17 cellular contexts compared by ENCODE assay signal in the genomic region with DNA sequence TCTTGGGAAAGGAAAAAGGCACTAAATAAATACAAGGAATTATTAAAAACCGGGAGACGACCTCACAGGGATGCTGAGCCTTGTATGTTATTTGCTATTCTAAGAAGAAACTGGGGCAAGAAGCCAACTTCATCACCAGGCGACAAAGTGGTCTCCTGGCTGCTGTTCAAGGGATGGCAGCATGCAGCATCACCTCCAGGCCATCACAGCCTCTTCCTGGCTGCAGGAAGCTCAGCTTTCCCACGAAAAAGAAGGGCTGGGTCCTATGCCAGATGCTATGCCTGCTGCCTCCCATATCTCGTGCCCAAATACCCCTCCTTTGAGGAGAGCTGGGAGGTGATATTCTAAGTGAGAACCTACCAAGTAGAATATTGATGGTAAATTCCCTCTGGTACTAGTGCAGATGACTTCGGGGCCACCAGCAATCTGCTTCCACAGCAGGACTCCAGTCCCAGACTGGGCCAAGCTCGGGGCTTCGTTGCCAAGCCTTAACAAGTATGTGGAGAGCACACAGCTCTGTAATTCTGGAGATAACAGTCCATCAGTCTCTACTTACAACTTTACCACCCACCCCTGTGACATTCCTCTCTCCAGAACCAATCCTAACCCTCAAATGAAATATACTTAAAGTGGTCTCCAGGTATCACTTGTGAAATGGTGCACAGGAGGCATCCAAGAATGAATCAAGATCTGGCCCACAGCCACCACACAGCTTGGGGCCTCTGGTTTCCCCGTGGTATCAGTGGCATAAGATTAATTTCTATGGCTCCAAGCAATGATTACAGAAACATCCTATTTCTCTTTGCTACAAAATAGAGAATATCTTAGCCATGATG.
DNase-seq lines count a peak whose midpoint lies in the region; TF ChIP-seq lines count a peak whose summit lies in the region.
"Had no signal": no experiment of that assay in that cellular context is flagged by ENCODE, and none has a peak within 500 bp of the region (broad histone marks: within the 10 kb centered on the region; RNA-seq: fewer than 3 reads in every experiment).

No MANE protein-coding gene starts in this region.

- H3K18ac ChIP-seq in mesenchymal stem cell (ENCODE audit: low read depth in 1 of 2, low read length in 2 of 2), result no peak overlapping the region

- H3K4me1 ChIP-seq in A673 (ENCODE audit: insufficient read depth, low read length, poor library complexity, severe bottlenecking), result peaks cover 81% of the 10 kb centered on the region
- H3K4me1 ChIP-seq in mesenchymal stem cell (ENCODE audit: control insufficient read depth, insufficient read depth, low read depth, low read length), result peaks cover 9% of the 10 kb centered on the region
- no peaks in the 10 kb centered on the region for H3K4me1 ChIP-seq in Caco-2
- no peaks in the 10 kb centered on the region for H3K4me1 ChIP-seq in Karpas-422 (ENCODE audit: low read length)

- peaks cover 12% of the 10 kb centered on the region for H3K27me3 Mint-ChIP-seq in Caco-2 (ENCODE audit: insufficient read depth, unreplicated experiment)

- no peak overlapping the region for H4K91ac ChIP-seq in mesenchymal stem cell (ENCODE audit: low read length)

- H2BK120ac ChIP-seq in mesenchymal stem cell (ENCODE audit: low read depth, low read length), result no peak overlapping the region

- no peak overlapping the region for H4K8ac ChIP-seq in mesenchymal stem cell (ENCODE audit: low read length)

- H3K9me3 Mint-ChIP-seq in Caco-2 (ENCODE audit: unreplicated experiment), result no peaks in the 10 kb centered on the region
- H3K9me3 Mint-ChIP-seq: activated naive CD8-positive, alpha-beta T cell treated with anti-CD3 and anti-CD28 coated beads, Interleukin-2, amount 50 U/mL, for 24 hours; activated T-helper 1 cell treated with anti-CD3 and anti-CD28 coated beads, Interleukin-12 subunit alpha, Interleukin-12 subunit beta, Interleukin-2, Interleukin-4 antibody, amounts not matched to agents 30 ng/mL and 10 ng/mL and 1 ng/mL, durations not matched to agents 14 hours and 24 hours and 36 hours had no signal

- TF ChIP-seq CTCF in A673 (conservative IDR thresholded peaks at IDR 0.05; ENCODE audit: low read depth, low read length) (no peak), WERI-Rb-1 (IDR thresholded peaks at IDR 0.05; ENCODE audit: low read depth, low read length) (peak; percentile 16; the same call in 1 of the 2 replicates), Caco-2 (IDR thresholded peaks at IDR 0.05; ENCODE audit: insufficient read depth in 1 of 2, low read depth in 1 of 2, low read length in 1 of 2, severe bottlenecking in 1 of 2, unreplicated experiment in 1 of 2) (no peak)

- intact Hi-C loops in A673 (cut with micrococcal nuclease; ENCODE audit: unreplicated experiment), result no loop called here
- intact Hi-C loops in Caco-2 (cut with micrococcal nuclease; ENCODE audit: unreplicated experiment), result no loop called here

- no TSS peak for BruUV-seq in A673 (replicated peaks; lab: Mats Ljungman, UMichigan)
- no TSS peak for BruUV-seq in Caco-2 (replicated peaks; lab: Mats Ljungman, UMichigan)

- no peak overlapping the region for H3K27ac Mint-ChIP-seq in Caco-2 (ENCODE audit: unreplicated experiment)
- H3K27ac Mint-ChIP-seq: activated CD8-positive, alpha-beta T cell treated with anti-CD3 and anti-CD28 coated beads, Interleukin-2, amount 10 ng/mL, durations not matched to agents 7 days and 5 days; activated naive CD8-positive, alpha-beta T cell treated with anti-CD3 and anti-CD28 coated beads, Interleukin-2, amount 50 U/mL, for 24 hours; activated T-helper 1 cell treated with anti-CD3 and anti-CD28 coated beads, Interleukin-12 subunit alpha, Interleukin-12 subunit beta, Interleukin-2, Interleukin-4 antibody, amounts not matched to agents 30 ng/mL and 10 ng/mL and 1 ng/mL, durations not matched to agents 14 hours and 24 hours and 36 hours; CD8-positive, alpha-beta memory T cell had no signal

- H2AFZ ChIP-seq in mesenchymal stem cell (ENCODE audit: low read depth, low read length) (no peak overlapping the region), Karpas-422 (ENCODE audit: low read length) (no peak overlapping the region)
- H2AFZ ChIP-seq: GM23248 had no signal

- H3K4me2 ChIP-seq in mesenchymal stem cell (ENCODE audit: low read length, poor library complexity, severe bottlenecking) (no peak overlapping the region), Karpas-422 (ENCODE audit: low read depth, low read length, poor library complexity, severe bottlenecking) (no peak overlapping the region)

- no peak overlapping the region for H2BK12ac ChIP-seq in mesenchymal stem cell (ENCODE audit: low read length in 2 of 2)

- H3K14ac ChIP-seq in mesenchymal stem cell (ENCODE audit: low read length in 2 of 2), result no peak overlapping the region

- no peak overlapping the region for H3K23ac ChIP-seq in mesenchymal stem cell (ENCODE audit: low read length in 2 of 2)

- WGBS in mesenchymal stem cell, result 55% methylated on average over 8 of the region's 9 CpGs

- H3K27ac ChIP-seq in A673 (ENCODE audit: low read depth, low read length, poor library complexity, severe bottlenecking) (no peak overlapping the region), WERI-Rb-1 (0 out of 2 replicates have a peak overlapping the region, but pooled peaks have one; percentile 15), mesenchymal stem cell (ENCODE audit: low read length, poor library complexity, severe bottlenecking) (no peak overlapping the region), Karpas-422 (ENCODE audit: low read length) (no peak overlapping the region)
- H3K27ac ChIP-seq: GM23248, lower lobe of right lung, tibial nerve, VCaP had no signal

- no peaks in the 10 kb centered on the region for H4K20me1 ChIP-seq in Karpas-422 (ENCODE audit: insufficient read depth, low read depth, low read length)

- peak overlapping the region; percentile 2 for H2AK5ac ChIP-seq in mesenchymal stem cell (ENCODE audit: low read length, severe bottlenecking)

- H3K27me3 ChIP-seq in A673 (replicated peaks; ENCODE audit: insufficient read depth, low read depth, low read length, poor library complexity) (no peaks in the 10 kb centered on the region), WERI-Rb-1 (ENCODE audit: insufficient read depth, low read depth, severe bottlenecking) (no peaks in the 10 kb centered on the region), mesenchymal stem cell (ENCODE audit: control insufficient read depth in 1 of 2, insufficient read depth in 1 of 2, low read length in 2 of 2) (no peaks in the 10 kb centered on the region), Caco-2 (replicated peaks; ENCODE audit: control insufficient read depth, insufficient read depth, low read length) (no peaks in the 10 kb centered on the region), Karpas-422 (ENCODE audit: low read length) (no peaks in the 10 kb centered on the region)
- H3K27me3 ChIP-seq: tibial nerve had no signal

- no peaks in the 10 kb centered on the region for H3K4me1 Mint-ChIP-seq in Caco-2 (ENCODE audit: low read depth, unreplicated experiment)
- H3K4me1 Mint-ChIP-seq: activated naive CD8-positive, alpha-beta T cell treated with anti-CD3 and anti-CD28 coated beads, Interleukin-2, amount 50 U/mL, for 24 hours; CD8-positive, alpha-beta memory T cell had no signal

- H2BK5ac ChIP-seq in mesenchymal stem cell (ENCODE audit: low read depth, low read length, poor library complexity, severe bottlenecking), result no peak overlapping the region

- CTCF ChIA-PET in A673 (lab: Charles Lee) (no interaction called here), Caco-2 (lab: Charles Lee) (no interaction called here)

- no peaks in the 10 kb centered on the region for H3K36me3 Mint-ChIP-seq in Caco-2 (ENCODE audit: insufficient read depth, unreplicated experiment)
- H3K36me3 Mint-ChIP-seq: CD8-positive, alpha-beta memory T cell had no signal

- no peak overlapping the region for H3K4ac ChIP-seq in mesenchymal stem cell (ENCODE audit: low read depth in 1 of 2, low read length in 2 of 2)

- H3K79me2 ChIP-seq in Karpas-422 (ENCODE audit: low read length), result no peaks in the 10 kb centered on the region

- H3K4me3 ChIP-seq in A673 (ENCODE audit: low read depth, low read length, poor library complexity, severe bottlenecking) (no peak overlapping the region), WERI-Rb-1 (ENCODE audit: low read depth, low read length) (no peak overlapping the region), mesenchymal stem cell (ENCODE audit: insufficient read depth in 1 of 2, low read depth in 1 of 2, low read length in 2 of 2) (no peak overlapping the region), Caco-2 (ENCODE audit: low read depth, low read length) (no peak overlapping the region), Karpas-422 (ENCODE audit: low read length) (no peak overlapping the region)
- H3K4me3 ChIP-seq: GM23248, lower lobe of right lung, tibial nerve had no signal

- no peaks in the 10 kb centered on the region for H3K9me2 ChIP-seq in Karpas-422 (replicated peaks; ENCODE audit: insufficient read depth, low read length)

- H3K36me3 ChIP-seq in A673 (ENCODE audit: insufficient read depth, low read length, poor library complexity, severe bottlenecking) (no peaks in the 10 kb centered on the region), WERI-Rb-1 (no peaks in the 10 kb centered on the region), mesenchymal stem cell (ENCODE audit: control insufficient read depth in 1 of 2, insufficient read depth in 2 of 2, low read depth in 1 of 2, low read length in 2 of 2) (no peaks in the 10 kb centered on the region), Caco-2 (ENCODE audit: control insufficient read depth, insufficient read depth, low read length) (no peaks in the 10 kb centered on the region), Karpas-422 (ENCODE audit: insufficient read depth, low read length) (no peaks in the 10 kb centered on the region)
- H3K36me3 ChIP-seq: lower lobe of right lung, tibial nerve had no signal

- peak; percentile 51 for DNase-seq in A673 (ENCODE audit: low spot score)
- peak; percentile 83 for DNase-seq in NCI-H1694 treated with DMSO at 0.1 percent for 48 hours (lab: John Stamatoyannopoulos, UW)
- peak; percentile 25 for DNase-seq in WERI-Rb-1
- no peak for DNase-seq in mesenchymal stem cell
- DNase-seq in NK-92 treated with Interleukin-12 subunit alpha and Interleukin-12 subunit beta, amount 100 ng/mL, for 24 hours (lab: John Stamatoyannopoulos, UW), result no peak
- DNase-seq in T1000 (lab: John Stamatoyannopoulos, UW), result no peak
- DNase-seq in Caco-2, result no peak
- DNase-seq in Karpas-422, result no peak
- DNase-seq: activated CD8-positive, alpha-beta T cell treated with anti-CD3 and anti-CD28 coated beads, Interleukin-2, amount 10 ng/mL, durations not matched to agents 7 days and 5 days; activated naive CD8-positive, alpha-beta T cell treated with anti-CD3 and anti-CD28 coated beads, Interleukin-2, amount 50 U/mL, for 24 hours; CD8-positive, alpha-beta memory T cell; central memory CD4-positive, alpha-beta T cell; GM23248; lower lobe of right lung had no signal

- POLR2A ChIA-PET in A673 (lab: Charles Lee; ENCODE audit: low non-redundant PET) (no interaction called here), Caco-2 (lab: Charles Lee) (no interaction called here)

- H3K9me3 ChIP-seq in A673 (ENCODE audit: low read depth, low read length, poor library complexity, severe bottlenecking) (no peaks in the 10 kb centered on the region), WERI-Rb-1 (ENCODE audit: severe bottlenecking) (no peaks in the 10 kb centered on the region), mesenchymal stem cell (ENCODE audit: control insufficient read depth, low read length) (no peaks in the 10 kb centered on the region), Caco-2 (no peaks in the 10 kb centered on the region), Karpas-422 (ENCODE audit: low read length) (no peaks in the 10 kb centered on the region)
- H3K9me3 ChIP-seq: lower lobe of right lung, tibial nerve had no signal

- H3K9ac ChIP-seq in mesenchymal stem cell (ENCODE audit: low read length) (no peak overlapping the region), Karpas-422 (ENCODE audit: low read length) (no peak overlapping the region)
- H3K9ac ChIP-seq: GM23248 had no signal

- H3K4me3 Mint-ChIP-seq in Caco-2 (ENCODE audit: unreplicated experiment), result no peak overlapping the region
- H3K4me3 Mint-ChIP-seq: activated CD8-positive, alpha-beta T cell treated with anti-CD3 and anti-CD28 coated beads, Interleukin-2, amount 10 ng/mL, durations not matched to agents 7 days and 5 days; activated naive CD8-positive, alpha-beta T cell treated with anti-CD3 and anti-CD28 coated beads, Interleukin-2, amount 50 U/mL, for 24 hours; activated T-helper 1 cell treated with anti-CD3 and anti-CD28 coated beads, Interleukin-12 subunit alpha, Interleukin-12 subunit beta, Interleukin-2, Interleukin-4 antibody, amounts not matched to agents 30 ng/mL and 10 ng/mL and 1 ng/mL, durations not matched to agents 14 hours and 24 hours and 36 hours; CD8-positive, alpha-beta memory T cell had no signal

- peaks cover 10% of the 10 kb centered on the region for H3K79me1 ChIP-seq in mesenchymal stem cell (replicated peaks; ENCODE audit: low read length, poor library complexity, severe bottlenecking)

- H2BK15ac ChIP-seq in mesenchymal stem cell (ENCODE audit: low read depth, poor library complexity, severe bottlenecking), result no peak overlapping the region

Comparison
In these comparisons a context has a peak if more than half of its experiments do, and no peak if none do; other contexts are left out.
1. DNase-seq: peak in A673 (single experiment), NCI-H1694 treated with DMSO at 0.1 percent for 48 hours (single experiment) and WERI-Rb-1 (single experiment); none in mesenchymal stem cell (single experiment), NK-92 treated with Interleukin-12 subunit alpha and Interleukin-12 subunit beta, amount 100 ng/mL, for 24 hours (single experiment), T1000 (single experiment), Caco-2 (0 of 2) and Karpas-422 (single experiment).